22 cellular contexts compared by ENCODE assay signal in genomic region chr10:130761032-130761575, GRCh38.
"Had no signal": no experiment of that assay in that cellular context is flagged by ENCODE, and none has a peak within 500 bp of the region (broad histone marks: within the 10 kb centered on the region; RNA-seq: fewer than 3 reads in every experiment).

No MANE protein-coding gene starts in this region.

- H3K27me3 Mint-ChIP-seq: central memory CD8-positive, alpha-beta T cell; stimulated activated naive B cell treated with anti-CD40 and anti-IgM and Interleukin-4, amounts not matched to agents 10 μg/mL and 1 μg/mL and 100 μg/mL, for 72 hours; stimulated activated naive CD8-positive, alpha-beta T cell treated with anti-CD3 and anti-CD28 coated beads, Interleukin-15, Interleukin-2, amounts not matched to agents 100 ng/mL and 50 ng/mL, for 24 hours had no signal

- DNase-seq: dermis blood vessel endothelial cell; effector memory CD4-positive, alpha-beta T cell; erythroblast; esophagus squamous epithelium; foreskin melanocyte; hypothalamus; immature natural killer cell; mesendoderm; naive thymus-derived CD8-positive, alpha-beta T cell; stimulated activated naive B cell treated with anti-CD40 and anti-IgM and Interleukin-4, amounts not matched to agents 10 μg/mL and 1 μg/mL and 100 μg/mL, for 72 hours; upper lobe of left lung; uterus had no signal

- ATAC-seq: left lung; naive thymus-derived CD8-positive, alpha-beta T cell; sciatic nerve; stimulated activated naive B cell treated with anti-CD40 and anti-IgM and Interleukin-4, amounts not matched to agents 10 μg/mL and 1 μg/mL and 100 μg/mL, for 72 hours had no signal

- H3K4me3 Mint-ChIP-seq: central memory CD8-positive, alpha-beta T cell; immature natural killer cell; naive thymus-derived CD8-positive, alpha-beta T cell; stimulated activated naive B cell treated with anti-CD40 and anti-IgM and Interleukin-4, amounts not matched to agents 10 μg/mL and 1 μg/mL and 100 μg/mL, for 72 hours; stimulated activated naive CD8-positive, alpha-beta T cell treated with anti-CD3 and anti-CD28 coated beads, Interleukin-15, Interleukin-2, amounts not matched to agents 100 ng/mL and 50 ng/mL, for 24 hours had no signal

- H3K27ac ChIP-seq: coronary artery, esophagus squamous epithelium, left lung, parathyroid adenoma, prostate gland, right atrium auricular region, thoracic aorta, tibial nerve, upper lobe of left lung, uterus had no signal

- H3K27me3 ChIP-seq: right atrium auricular region, tibial nerve, upper lobe of left lung, uterus had no signal

- H3K4me1 ChIP-seq: esophagus squamous epithelium, left lung, parathyroid adenoma, prostate gland, right atrium auricular region, tibial nerve, upper lobe of left lung, uterus had no signal

- H3K4me1 Mint-ChIP-seq: central memory CD8-positive, alpha-beta T cell; immature natural killer cell; stimulated activated naive B cell treated with anti-CD40 and anti-IgM and Interleukin-4, amounts not matched to agents 10 μg/mL and 1 μg/mL and 100 μg/mL, for 72 hours had no signal

- H3K4me3 ChIP-seq: coronary artery, esophagus squamous epithelium, left lung, prostate gland, right atrium auricular region, thoracic aorta, tibial nerve, upper lobe of left lung, uterus had no signal

- H3K9me3 ChIP-seq: esophagus squamous epithelium, prostate gland, right atrium auricular region, thoracic aorta, uterus had no signal

- H3K9me3 Mint-ChIP-seq: stimulated activated naive CD8-positive, alpha-beta T cell treated with anti-CD3 and anti-CD28 coated beads, Interleukin-15, Interleukin-2, amounts not matched to agents 100 ng/mL and 50 ng/mL, for 24 hours had no signal

- H3K36me3 Mint-ChIP-seq: immature natural killer cell; stimulated activated naive B cell treated with anti-CD40 and anti-IgM and Interleukin-4, amounts not matched to agents 10 μg/mL and 1 μg/mL and 100 μg/mL, for 72 hours had no signal

- H3K36me3 ChIP-seq: esophagus squamous epithelium, left lung, prostate gland, right atrium auricular region, thoracic aorta, tibial nerve, upper lobe of left lung, uterus had no signal

- H3K27ac Mint-ChIP-seq: immature natural killer cell; naive thymus-derived CD8-positive, alpha-beta T cell; stimulated activated naive B cell treated with anti-CD40 and anti-IgM and Interleukin-4, amounts not matched to agents 10 μg/mL and 1 μg/mL and 100 μg/mL, for 72 hours; stimulated activated naive CD8-positive, alpha-beta T cell treated with anti-CD3 and anti-CD28 coated beads, Interleukin-15, Interleukin-2, amounts not matched to agents 100 ng/mL and 50 ng/mL, for 24 hours had no signal
